Comparison of ENCODE assay signal across 26 cellular contexts in the genomic region with DNA sequence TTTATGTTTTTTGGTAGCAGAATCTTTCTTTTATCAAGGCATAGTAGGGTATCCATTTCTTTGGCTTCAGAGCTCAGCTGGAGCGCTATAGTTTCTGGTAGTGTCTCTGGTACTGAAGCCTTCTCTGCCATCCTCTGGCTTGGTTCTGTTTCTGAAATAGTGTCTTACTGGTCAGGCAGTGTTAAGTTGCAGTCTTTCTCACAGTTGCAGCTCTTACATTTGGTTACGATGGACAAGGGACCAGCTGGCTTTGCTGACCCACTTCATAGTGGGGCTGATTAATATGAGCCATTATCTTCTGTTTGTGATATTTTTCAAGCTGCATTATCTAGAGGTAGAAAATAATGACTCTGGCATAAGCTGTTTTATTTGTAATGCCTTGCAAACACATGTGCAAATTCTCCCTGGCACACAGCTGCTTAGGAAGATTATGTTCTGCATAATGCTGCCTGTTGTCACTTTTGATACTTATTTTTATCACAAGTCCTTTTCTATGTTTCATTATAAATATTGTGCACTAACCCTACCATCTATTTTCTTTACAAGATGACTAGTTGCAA.
DNase-seq lines count a peak whose midpoint lies in the region; TF ChIP-seq lines count a peak whose summit lies in the region.
"Had no signal": no experiment of that assay in that cellular context is flagged by ENCODE, and none has a peak within 500 bp of the region (broad histone marks: within the 10 kb centered on the region; RNA-seq: fewer than 3 reads in every experiment).

No MANE protein-coding gene starts in this region.

- H3K36me3 Mint-ChIP-seq in HFFc6 (ENCODE audit: low read depth): no peaks in the 10 kb centered on the region

- peaks cover 11% of the 10 kb centered on the region for H3K4me1 Mint-ChIP-seq in HFFc6 (ENCODE audit: low read depth)

- TF ChIP-seq CTCF in HFFc6 (IDR thresholded peaks at IDR 0.05): no peak

- no peaks in the 10 kb centered on the region for H3K9me3 Mint-ChIP-seq in HFFc6
- H3K9me3 Mint-ChIP-seq: activated B cell treated with CpG ODN at 0.5 μM for 24 hours; activated naive CD8-positive, alpha-beta T cell treated with anti-CD3 and anti-CD28 coated beads, Interleukin-2, amount 50 U/mL, for 24 hours; activated T-cell treated with anti-CD3 and anti-CD28 coated beads, Interleukin-2, amount 50 U/mL, for 4 hours; endodermal cell; stimulated activated naive B cell treated with anti-CD40 and anti-IgM and Interleukin-4, amounts not matched to agents 10 μg/mL and 1 μg/mL and 100 μg/mL, for 72 hours had no signal

- no peak overlapping the region for H3K4me3 Mint-ChIP-seq in HFFc6
- H3K4me3 Mint-ChIP-seq: activated B cell treated with CpG ODN at 0.5 μM for 24 hours; activated CD8-positive, alpha-beta memory T cell treated with anti-CD3 and anti-CD28 coated beads, Interleukin-2, amount 10 ng/mL, durations not matched to agents 7 days and 5 days; activated naive CD8-positive, alpha-beta T cell treated with anti-CD3 and anti-CD28 coated beads, Interleukin-2, amount 50 U/mL, for 24 hours; activated T-cell treated with anti-CD3 and anti-CD28 coated beads, Interleukin-2, amount 50 U/mL, for 4 hours; endodermal cell; stimulated activated naive B cell treated with anti-CD40 and anti-IgM and Interleukin-4, amounts not matched to agents 10 μg/mL and 1 μg/mL and 100 μg/mL, for 72 hours had no signal

- DNase-seq in DMS 273 (lab: John Stamatoyannopoulos, UW; ENCODE audit: unreplicated experiment) (peak; percentile 4), DMS 273 treated with DMSO at 0.1 percent for 48 hours (lab: John Stamatoyannopoulos, UW) (no peak), NCI-H1092 treated with DMSO at 0.1 percent for 48 hours (lab: John Stamatoyannopoulos, UW) (peak; percentile 63), cerebellar cortex (ENCODE audit: low spot score) (peak; percentile 64), pons (ENCODE audit: low spot score) (peak; percentile 19), HFFc6 (no peak)
- no peak for DNase-seq in activated effector memory CD4-positive, alpha-beta T cell treated with Interleukin-2 at 50 U/mL for 16 hours
- DNase-seq in stimulated activated CD4-positive, alpha-beta T cell treated with anti-CD3 and anti-CD28 coated beads, Interleukin-1b, Interleukin-23, amount 100 ng/mL, for 48 hours: no peak
- DNase-seq: activated B cell treated with CpG ODN at 0.5 μM for 24 hours; activated CD4-positive, alpha-beta T cell treated with anti-CD3 and anti-CD28 coated beads, Interleukin-2, amount 50 U/mL, for 1 hour; activated CD8-positive, alpha-beta memory T cell treated with anti-CD3 and anti-CD28 coated beads, Interleukin-2, amount 10 ng/mL, durations not matched to agents 7 days and 5 days; activated gamma-delta T cell treated with Interleukin-2 at 50 U/mL for 16 hours; activated naive CD8-positive, alpha-beta T cell treated with anti-CD3 and anti-CD28 coated beads, Interleukin-2, amount 50 U/mL, for 24 hours; activated T-cell treated with anti-CD3 and anti-CD28 coated beads, Interleukin-2, amount 50 U/mL, for 4 hours; COR-L47; DMS79 treated with DMSO at 0.1 percent for 48 hours; endodermal cell; GF-D8; glutamatergic neuron; left lung; mesendoderm; NCI-H2081 treated with DMSO at 0.1 percent for 48 hours; nucleus accumbens; stimulated activated naive B cell treated with anti-CD40 and anti-IgM and Interleukin-4, amounts not matched to agents 10 μg/mL and 1 μg/mL and 100 μg/mL, for 72 hours; T-helper 1 cell; upper lobe of left lung had no signal

- H3K27ac Mint-ChIP-seq in HFFc6: no peak overlapping the region
- H3K27ac Mint-ChIP-seq: activated B cell treated with CpG ODN at 0.5 μM for 24 hours; activated CD8-positive, alpha-beta memory T cell treated with anti-CD3 and anti-CD28 coated beads, Interleukin-2, amount 10 ng/mL, durations not matched to agents 7 days and 5 days; activated naive CD8-positive, alpha-beta T cell treated with anti-CD3 and anti-CD28 coated beads, Interleukin-2, amount 50 U/mL, for 24 hours; endodermal cell; stimulated activated naive B cell treated with anti-CD40 and anti-IgM and Interleukin-4, amounts not matched to agents 10 μg/mL and 1 μg/mL and 100 μg/mL, for 72 hours had no signal

- no peaks in the 10 kb centered on the region for H3K27me3 Mint-ChIP-seq in HFFc6 (ENCODE audit: insufficient read depth)
- H3K27me3 Mint-ChIP-seq: activated B cell treated with CpG ODN at 0.5 μM for 24 hours; activated CD8-positive, alpha-beta memory T cell treated with anti-CD3 and anti-CD28 coated beads, Interleukin-2, amount 10 ng/mL, durations not matched to agents 7 days and 5 days; activated naive CD8-positive, alpha-beta T cell treated with anti-CD3 and anti-CD28 coated beads, Interleukin-2, amount 50 U/mL, for 24 hours; stimulated activated naive B cell treated with anti-CD40 and anti-IgM and Interleukin-4, amounts not matched to agents 10 μg/mL and 1 μg/mL and 100 μg/mL, for 72 hours had no signal

Comparison
In these comparisons a context has a peak if more than half of its experiments do, and no peak if none do; other contexts are left out.
1. DNase-seq: peak in DMS 273 (single experiment), NCI-H1092 treated with DMSO at 0.1 percent for 48 hours (single experiment), cerebellar cortex (single experiment) and pons (single experiment); none in DMS 273 treated with DMSO at 0.1 percent for 48 hours (single experiment), activated effector memory CD4-positive, alpha-beta T cell treated with Interleukin-2 at 50 U/mL for 16 hours (single experiment), HFFc6 (single experiment) and stimulated activated CD4-positive, alpha-beta T cell treated with anti-CD3 and anti-CD28 coated beads, Interleukin-1b, Interleukin-23, amount 100 ng/mL, for 48 hours (single experiment).